In the genomic region with DNA sequence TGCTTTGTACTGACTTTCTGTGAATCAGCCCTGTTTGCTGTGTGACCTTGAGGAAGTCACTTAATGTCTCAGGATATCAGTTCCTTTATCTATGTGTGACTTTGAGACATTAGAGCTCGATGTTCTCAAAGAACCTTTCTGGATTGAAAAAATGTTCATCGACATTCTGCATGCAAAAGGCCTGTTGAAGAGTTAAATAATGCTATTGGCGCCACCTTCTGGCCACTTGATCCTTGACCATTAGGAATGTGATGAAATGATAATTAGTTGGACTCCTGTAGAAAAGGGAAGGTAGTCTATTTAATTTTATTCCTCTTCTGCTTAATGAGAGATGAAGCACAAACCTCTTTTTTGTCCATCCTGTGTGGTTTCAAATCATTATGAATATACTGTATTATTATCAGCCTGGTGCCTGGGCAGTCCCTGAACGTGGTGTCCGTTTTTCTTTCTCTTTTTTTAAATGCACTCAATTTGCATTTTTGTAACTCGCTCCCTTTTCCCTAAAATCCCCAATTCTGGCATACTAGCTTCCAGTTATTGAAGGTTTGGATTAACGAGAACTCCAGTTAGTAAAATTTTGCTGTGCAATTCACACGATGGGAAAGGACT, we compare ENCODE assay signal across 8 cellular contexts. TPM values are rescaled to one million over a fixed set of nuclear protein-coding genes. Genes with fewer than 3 reads are reported as not detected.
DNase-seq lines count a peak whose midpoint lies in the region; ATAC-seq and TF ChIP-seq lines count a peak whose summit lies in the region.

No MANE protein-coding gene starts in this region.

- TF ChIP-seq CTCF in BE2C (IDR thresholded peaks at IDR 0.05; ENCODE audit: low read depth, low read length) (peak; percentile 49), fibroblast of lung (conservative IDR thresholded peaks at IDR 0.05 in 1 of 2, IDR thresholded peaks at IDR 0.05 in 1 of 2; ENCODE audit: low read depth in 1 of 2, low read length in 2 of 2) (peak; percentile 51 to 79)

- H3K4ac ChIP-seq in neuronal stem cell (ENCODE audit: low read length): no peak overlapping the region

- no peaks in the 10 kb centered on the region for H4K20me1 ChIP-seq in fibroblast of lung (ENCODE audit: control insufficient read depth, extremely low read depth, insufficient read depth, low read length)

- DNase-seq in BE2C (peak; percentile 46), H4 (ENCODE audit: low spot score) (peak; percentile 72), NCI-H446 (lab: John Stamatoyannopoulos, UW) (peak; percentile 58 to 80), fibroblast of lung (ENCODE audit: low read depth in 2 of 2) (peak; percentile 48 to 69), neuronal stem cell (ENCODE audit: low spot score) (peak; percentile 60)
- peak; percentile 31 for DNase-seq in activated CD4-positive, alpha-beta T cell treated with anti-CD3 and anti-CD28 coated beads, Interleukin-2, amount 50 U/mL, for 1 hour

- no peak overlapping the region for H3K23ac ChIP-seq in neuronal stem cell (ENCODE audit: low read depth, low read length, poor library complexity)

- H3K27me3 ChIP-seq in BE2C (no peaks in the 10 kb centered on the region), fibroblast of lung (ENCODE audit: control insufficient read depth, insufficient read depth, low read length) (peaks cover 8% of the 10 kb centered on the region), neuronal stem cell (ENCODE audit: control insufficient read depth in 3 of 3, insufficient read depth in 3 of 3, low read depth in 1 of 3, low read length in 3 of 3) (peaks cover 0 to 7% (median 0%) of the 10 kb centered on the region in 3 experiments)

- H3K9me3 ChIP-seq in BE2C (no peaks in the 10 kb centered on the region), fibroblast of lung (ENCODE audit: control insufficient read depth, insufficient read depth, low read depth, low read length) (no peaks in the 10 kb centered on the region), neuronal stem cell (replicated peaks in 1 of 2; ENCODE audit: control insufficient read depth in 2 of 2, insufficient read depth in 1 of 2, low read depth in 1 of 2, low read length in 2 of 2) (no peaks in the 10 kb centered on the region)

- H2BK5ac ChIP-seq in neuronal stem cell (ENCODE audit: low read length): no peak overlapping the region

- no peak overlapping the region for H4K8ac ChIP-seq in neuronal stem cell (ENCODE audit: low read depth, low read length)

- H2BK15ac ChIP-seq in neuronal stem cell (ENCODE audit: low read length): no peak overlapping the region

- H3K4me2 ChIP-seq in fibroblast of lung (ENCODE audit: extremely low read depth, insufficient read depth, low read length) (no peak overlapping the region), neuronal stem cell (ENCODE audit: insufficient read depth, low read length, poor library complexity, severe bottlenecking) (no peak overlapping the region)

- whole genome bisulfite sequencing in neuronal stem cell (ENCODE audit: extremely low coverage in 2 of 2, insufficient read length in 2 of 2, insufficient replicate concordance in 1 of 2), 2 donors: no CpG with 5 or more reads among the region's 8 CpGs

- no peaks in the 10 kb centered on the region for H3K36me3 ChIP-seq in BE2C
- no peaks in the 10 kb centered on the region for H3K36me3 ChIP-seq in fibroblast of lung (ENCODE audit: control insufficient read depth, insufficient read depth, low read length)
- H3K36me3 ChIP-seq in neuronal stem cell (replicated peaks in 1 of 2; ENCODE audit: control insufficient read depth in 2 of 2, insufficient read depth in 2 of 2, low read length in 2 of 2): no peaks in the 10 kb centered on the region

- no peak overlapping the region for H3K27ac ChIP-seq in fibroblast of lung (ENCODE audit: insufficient read depth, low read length)
- no peak overlapping the region for H3K27ac ChIP-seq in neuronal stem cell (replicated peaks; ENCODE audit: low read length)

- no peak overlapping the region for H3K18ac ChIP-seq in neuronal stem cell (ENCODE audit: low read length)

- no peak overlapping the region for H2BK120ac ChIP-seq in neuronal stem cell (ENCODE audit: low read depth, low read length)

- H3K4me3 ChIP-seq in BE2C (ENCODE audit: low read depth, low read length) (no peak overlapping the region), fibroblast of lung (replicated peaks in 1 of 4; ENCODE audit: control extremely low read depth in 1 of 4, insufficient read depth in 1 of 4, low read depth in 3 of 4, low read length in 4 of 4) (no peak overlapping the region), neuronal stem cell (ENCODE audit: low read length in 2 of 2) (no peak overlapping the region)

- ATAC-seq in HG03520 (IDR thresholded peaks at IDR 0.05; ENCODE audit: unreplicated experiment): no peak
- no peak for ATAC-seq in HG02759 (IDR thresholded peaks at IDR 0.05; ENCODE audit: unreplicated experiment)

- H3K79me2 ChIP-seq in fibroblast of lung (ENCODE audit: control insufficient read depth, insufficient read depth, low read length): no peaks in the 10 kb centered on the region

- H2AK5ac ChIP-seq in neuronal stem cell (ENCODE audit: low read depth, low read length): no peak overlapping the region

- no peak overlapping the region for H4K91ac ChIP-seq in neuronal stem cell (ENCODE audit: low read depth, low read length, poor library complexity)

- H3K4me1 ChIP-seq in BE2C (no peaks in the 10 kb centered on the region), fibroblast of lung (ENCODE audit: control insufficient read depth, extremely low read depth, insufficient read depth, low read length) (no peaks in the 10 kb centered on the region), neuronal stem cell (ENCODE audit: control insufficient read depth in 2 of 2, insufficient read depth in 1 of 2, low read depth in 1 of 2, low read length in 2 of 2) (peaks cover 0 to 7% of the 10 kb centered on the region in 2 donors)

- H2AFZ ChIP-seq in fibroblast of lung (ENCODE audit: low read length) (no peak overlapping the region), neuronal stem cell (ENCODE audit: low read length) (no peak overlapping the region)

- no peak overlapping the region for H2BK12ac ChIP-seq in neuronal stem cell (ENCODE audit: low read length)

- H3K9ac ChIP-seq in fibroblast of lung (ENCODE audit: insufficient read depth, low read length): no peak overlapping the region
- H3K9ac ChIP-seq in neuronal stem cell (ENCODE audit: low read depth, low read length, poor library complexity): no peak overlapping the region

- H3K79me1 ChIP-seq in neuronal stem cell (ENCODE audit: low read depth, low read length): no peaks in the 10 kb centered on the region

- no peak overlapping the region for H3K14ac ChIP-seq in neuronal stem cell (ENCODE audit: low read length)

RNA-seq across cellular contexts. Expression of a gene that starts 20.7 kb away (rescaled TPM):
- not detected for polyA plus RNA-seq in BE2C (2012; ENCODE audit: insufficient read depth, insufficient read length, low read depth)
- not detected in 2 replicates for total RNA-seq in H4 (2014; rRNA removed; shearing (Covaris generic))
- not detected in 2 replicates for total RNA-seq in fibroblast of lung
- polyA plus RNA-seq in fibroblast of lung: not detected in 2 replicates
- not detected in 2 replicates for polyA plus RNA-seq in fibroblast of lung (2012)
- polyA minus RNA-seq in fibroblast of lung (ENCODE audit: low replicate concordance): not detected in 2 replicates
- polyA plus RNA-seq in neuronal stem cell (2013, experiment 1 of 2): 0.04 TPM
- polyA plus RNA-seq in neuronal stem cell (2013, experiment 2 of 2): not detected

RNA-seq across cellular contexts. Expression of a gene that starts 54.2 kb away (rescaled TPM):
- polyA plus RNA-seq in BE2C (2012; ENCODE audit: insufficient read depth, insufficient read length, low read depth): 16.7 TPM
- total RNA-seq in H4 (2014; rRNA removed; shearing (Covaris generic)): 121 and 134 TPM in 2 replicates
- total RNA-seq in fibroblast of lung: 64.5 and 93.8 TPM in 2 replicates
- 100 and 113 TPM in 2 replicates for polyA plus RNA-seq in fibroblast of lung
- 55.5 and 63.2 TPM in 2 replicates for polyA plus RNA-seq in fibroblast of lung (2012)
- 51.6 and 56.9 TPM in 2 replicates for polyA minus RNA-seq in fibroblast of lung (ENCODE audit: low replicate concordance)
- 15.7 TPM for polyA plus RNA-seq in neuronal stem cell (2013, experiment 1 of 2)
- polyA plus RNA-seq in neuronal stem cell (2013, experiment 2 of 2): 15.9 TPM
